In the genomic region with DNA sequence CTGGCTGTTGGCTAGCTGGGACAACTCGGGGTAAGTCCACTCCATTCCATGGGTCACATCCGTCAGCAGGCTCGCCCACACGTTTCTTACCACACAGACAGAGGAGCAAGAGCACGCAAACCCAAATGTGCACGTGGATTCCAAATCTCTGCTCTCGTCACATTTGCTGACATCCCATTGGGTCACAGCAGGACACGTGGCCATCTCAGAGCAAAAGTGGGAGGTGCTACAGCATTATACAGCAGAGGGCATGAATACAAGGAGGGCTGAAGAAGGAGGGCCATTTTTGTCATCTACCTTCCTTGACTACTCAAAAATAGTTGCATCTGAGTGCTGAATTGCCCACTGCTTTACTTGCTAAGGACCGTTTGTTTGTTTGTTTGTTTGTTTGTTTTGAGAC, we compare ENCODE assay signal across 18 cellular contexts.
DNase-seq lines count a peak whose midpoint lies in the region; ATAC-seq, FAIRE-seq and TF ChIP-seq lines count a peak whose summit lies in the region.
"Had no signal": no experiment of that assay in that cellular context is flagged by ENCODE, and none has a peak within 500 bp of the region (broad histone marks: within the 10 kb centered on the region; RNA-seq: fewer than 3 reads in every experiment).

No MANE protein-coding gene starts in this region.

- H3K4ac ChIP-seq in neuronal stem cell (ENCODE audit: low read length), result no peak overlapping the region

- no peak overlapping the region for H3K4me3 ChIP-seq in HepG2 (replicated peaks in 1 of 3; ENCODE audit: insufficient read depth in 1 of 3, low read depth in 2 of 3, low read length in 3 of 3)
- no peak overlapping the region for H3K4me3 ChIP-seq in right lobe of liver
- no peak overlapping the region for H3K4me3 ChIP-seq in GM12878
- H3K4me3 ChIP-seq in neuronal stem cell (ENCODE audit: low read length in 2 of 2), result peak overlapping the region in 1 of 2 donors; percentile 56
- no peak overlapping the region for H3K4me3 ChIP-seq in stomach

- no peak overlapping the region for H2AK5ac ChIP-seq in neuronal stem cell (ENCODE audit: low read depth, low read length)

- peak overlapping the region; percentile 5 for H3K18ac ChIP-seq in neuronal stem cell (ENCODE audit: low read length)

- ATAC-seq in HepG2 (no peak), right lobe of liver (no peak), GM12878 (no peak), GM21723 (IDR thresholded peaks at IDR 0.05; ENCODE audit: unreplicated experiment) (no peak)
- ATAC-seq: CD8-positive, alpha-beta T cell had no signal

- no peak overlapping the region for H2BK120ac ChIP-seq in neuronal stem cell (ENCODE audit: low read depth, low read length)

- no peak overlapping the region for H3K23ac ChIP-seq in neuronal stem cell (ENCODE audit: low read depth, low read length, poor library complexity)

- TF ChIP-seq EP300 in HepG2 (IDR thresholded peaks at IDR 0.05; ENCODE audit: low read depth in 2 of 2, low read length in 2 of 2), result no peak
- no peak for TF ChIP-seq EP300 in HepG2 (CRISPR knock-in tag; IDR thresholded peaks at IDR 0.05; ENCODE audit: borderline replicate concordance)
- TF ChIP-seq EP300 in GM12878 (IDR thresholded peaks at IDR 0.05; ENCODE audit: borderline replicate concordance in 1 of 2, control insufficient read depth in 1 of 2, low read depth in 2 of 2, low read length in 2 of 2), result no peak
- TF ChIP-seq EP300 in stomach (IDR thresholded peaks at IDR 0.05), result no peak

- H3K9me3 ChIP-seq in HepG2 (ENCODE audit: low read length) (no peaks in the 10 kb centered on the region), right lobe of liver (no peaks in the 10 kb centered on the region), GM12878 (replicated peaks; ENCODE audit: control insufficient read depth, insufficient read depth, low read length) (no peaks in the 10 kb centered on the region), neuronal stem cell (replicated peaks in 1 of 2; ENCODE audit: control insufficient read depth in 2 of 2, insufficient read depth in 1 of 2, low read depth in 1 of 2, low read length in 2 of 2) (no peaks in the 10 kb centered on the region), stomach (no peaks in the 10 kb centered on the region)

- TF ChIP-seq POLR2A in HepG2 (IDR thresholded peaks at IDR 0.05; ENCODE audit: insufficient read depth in 1 of 2, low read depth in 2 of 2, low read length in 2 of 2) (no peak), right lobe of liver (IDR thresholded peaks at IDR 0.05) (no peak), GM12878 (IDR thresholded peaks at IDR 0.05; ENCODE audit: low read depth, low read length) (no peak), stomach (IDR thresholded peaks at IDR 0.05) (no peak)

- no TSS peak for BruUV-seq in HepG2 (replicated peaks; lab: Mats Ljungman, UMichigan)
- no TSS peak for BruUV-seq in GM12878 (replicated peaks; lab: Mats Ljungman, UMichigan)

- no peak overlapping the region for H4K91ac ChIP-seq in neuronal stem cell (ENCODE audit: low read depth, low read length, poor library complexity)

- POLR2A ChIA-PET in HepG2 (lab: Yijun Ruan, JAX) (no interaction called here), GM12878 (lab: Charles Lee) (no interaction called here)

- TF ChIP-seq RAD21 in HepG2 (CRISPR knock-in tag; IDR thresholded peaks at IDR 0.05) (no peak), GM12878 (IDR thresholded peaks at IDR 0.05; ENCODE audit: insufficient read depth, low read depth, low read length) (no peak)

- CTCF ChIA-PET in HepG2 (lab: Yijun Ruan, JAX; ENCODE audit: low intra/inter-chr PET ratio, low total read pairs) (no interaction called here), GM12878 (lab: Yijun Ruan, JAX) (no interaction called here)

- H4K20me1 ChIP-seq in HepG2 (ENCODE audit: insufficient read depth, low read length), result no peaks in the 10 kb centered on the region
- H4K20me1 ChIP-seq in GM12878 (ENCODE audit: control insufficient read depth, insufficient read depth), result no peaks in the 10 kb centered on the region

- RAD21 ChIA-PET in GM12878 (lab: Charles Lee; ENCODE audit: unreplicated experiment), result no interaction called here

- H2BK12ac ChIP-seq in neuronal stem cell (ENCODE audit: low read length), result no peak overlapping the region

- TF ChIP-seq CTCF in HepG2 (CRISPR knock-in tag; IDR thresholded peaks at IDR 0.05) (no peak), right lobe of liver (IDR thresholded peaks at IDR 0.05) (no peak), GM12878 (IDR thresholded peaks at IDR 0.05 in 2 of 3, conservative IDR thresholded peaks at IDR 0.05 in 1 of 3; ENCODE audit: control insufficient read depth in 2 of 3, extremely low read depth in 1 of 3, insufficient read depth in 1 of 3, low read depth in 3 of 3, low read length in 3 of 3) (no peak), stomach (IDR thresholded peaks at IDR 0.05) (no peak)

- no peaks in the 10 kb centered on the region for H3K4me1 ChIP-seq in HepG2 (ENCODE audit: insufficient read depth, low read length)
- H3K4me1 ChIP-seq in right lobe of liver, result no peaks in the 10 kb centered on the region
- H3K4me1 ChIP-seq in GM12878 (ENCODE audit: control insufficient read depth, insufficient read depth, low read length), result no peaks in the 10 kb centered on the region
- no peaks in the 10 kb centered on the region for H3K4me1 ChIP-seq in neuronal stem cell (ENCODE audit: control insufficient read depth in 2 of 2, insufficient read depth in 1 of 2, low read depth in 1 of 2, low read length in 2 of 2)
- H3K4me1 ChIP-seq in stomach, result no peaks in the 10 kb centered on the region

- H3K36me3 ChIP-seq in HepG2 (replicated peaks in 1 of 2; ENCODE audit: control insufficient read depth in 1 of 2, insufficient read depth in 2 of 2, low read length in 2 of 2), result no peaks in the 10 kb centered on the region
- H3K36me3 ChIP-seq in right lobe of liver, result no peaks in the 10 kb centered on the region
- H3K36me3 ChIP-seq in GM12878 (ENCODE audit: control insufficient read depth in 2 of 2, insufficient read depth in 2 of 2, low read length in 1 of 2), result no peaks in the 10 kb centered on the region
- no peaks in the 10 kb centered on the region for H3K36me3 ChIP-seq in neuronal stem cell (replicated peaks in 1 of 2; ENCODE audit: control insufficient read depth in 2 of 2, insufficient read depth in 2 of 2, low read length in 2 of 2)
- no peaks in the 10 kb centered on the region for H3K36me3 ChIP-seq in stomach

- no peak overlapping the region for H2AFZ ChIP-seq in HepG2 (ENCODE audit: low read length)
- no peak overlapping the region for H2AFZ ChIP-seq in GM12878 (ENCODE audit: control insufficient read depth, low read depth, low read length)
- no peak overlapping the region for H2AFZ ChIP-seq in neuronal stem cell (ENCODE audit: low read length)

- FAIRE-seq in HepG2 (lab: Jason Lieb, UNC) (no peak), GM12878 (lab: Jason Lieb, UNC) (no peak)
- FAIRE-seq: D721Med, G401.6, GM19239, H54 had no signal

- no peak overlapping the region for H3K9ac ChIP-seq in HepG2 (ENCODE audit: insufficient read depth, low read depth, low read length)
- no peak overlapping the region for H3K9ac ChIP-seq in GM12878 (ENCODE audit: control insufficient read depth, insufficient read depth, low read length)
- H3K9ac ChIP-seq in neuronal stem cell (ENCODE audit: low read depth, low read length, poor library complexity), result no peak overlapping the region

- DNase-seq in HepG2 (ENCODE audit: low spot score) (no peak), right lobe of liver (no peak), GM12878 (ENCODE audit: low read depth, low spot score) (no peak), neuronal stem cell (ENCODE audit: low spot score) (no peak), NCI-H128 (lab: John Stamatoyannopoulos, UW; ENCODE audit: unreplicated experiment) (no peak), stomach (no peak)
- DNase-seq: CD8-positive, alpha-beta T cell; COR-L47; DMS153; DMS79 treated with DMSO at 0.1 percent for 48 hours; EL had no signal

- H3K27ac ChIP-seq in HepG2 (ENCODE audit: extremely low read length, insufficient read depth, low read length) (no peak overlapping the region), right lobe of liver (no peak overlapping the region), GM12878 (ENCODE audit: control insufficient read depth, insufficient read depth) (no peak overlapping the region), neuronal stem cell (replicated peaks; ENCODE audit: low read length) (no peak overlapping the region), stomach (no peak overlapping the region)
- H3K27ac ChIP-seq: 22Rv1, HL-60 had no signal

- no peak overlapping the region for H4K8ac ChIP-seq in neuronal stem cell (ENCODE audit: low read depth, low read length)

- no peak overlapping the region for H3K14ac ChIP-seq in neuronal stem cell (ENCODE audit: low read length)

- no peaks in the 10 kb centered on the region for H3K79me2 ChIP-seq in HepG2 (ENCODE audit: insufficient read depth, low read length)
- no peaks in the 10 kb centered on the region for H3K79me2 ChIP-seq in GM12878 (ENCODE audit: control insufficient read depth, insufficient read depth, low read length)

- no peak overlapping the region for H2BK15ac ChIP-seq in neuronal stem cell (ENCODE audit: low read length)

- H3K27me3 ChIP-seq in HepG2 (ENCODE audit: control insufficient read depth in 1 of 2, insufficient read depth in 2 of 2, low read length in 2 of 2), result peaks cover 0 to 7% of the 10 kb centered on the region in 2 experiments; a peak in 2 of 5 replicates
- H3K27me3 ChIP-seq in right lobe of liver, result no peaks in the 10 kb centered on the region
- H3K27me3 ChIP-seq in GM12878 (replicated peaks in 1 of 2; ENCODE audit: control insufficient read depth in 2 of 2, insufficient read depth in 2 of 2, low read length in 1 of 2), result no peaks in the 10 kb centered on the region
- no peaks in the 10 kb centered on the region for H3K27me3 ChIP-seq in neuronal stem cell (ENCODE audit: control insufficient read depth in 3 of 3, insufficient read depth in 3 of 3, low read depth in 1 of 3, low read length in 3 of 3)
- H3K27me3 ChIP-seq in stomach, result no peaks in the 10 kb centered on the region

- intact Hi-C loops in HepG2 (cut with micrococcal nuclease; ENCODE audit: unreplicated experiment) (no loop called here), right lobe of liver (cut with DNase I) (no loop called here), GM12878 (cut with micrococcal nuclease; ENCODE audit: unreplicated experiment) (no loop called here), stomach (cut with DNase I; ENCODE audit: low total_unique reads) (no loop called here)

- no peaks in the 10 kb centered on the region for H3K79me1 ChIP-seq in neuronal stem cell (ENCODE audit: low read depth, low read length)

- in situ Hi-C loops in HepG2 (cut with HindIII; ENCODE audit: extremely low pct_ligation_motif_present, low pct_unique_long_range_greater_than_20kb) (no loop called here), GM12878 (cut with MboI) (no loop called here)

- WGBS in HepG2 (ENCODE audit: low lambda C conversion rate), result 41% methylated on average over 9 of the region's 9 CpGs
- WGBS in right lobe of liver (ENCODE audit: insufficient coverage, low coverage, low lambda C conversion rate, missing lambda C conversion rate), result 67% methylated on average over 6 of the region's 9 CpGs
- WGBS in GM12878 (ENCODE audit: insufficient coverage, insufficient replicate concordance, low lambda C conversion rate, missing lambda C conversion rate), result 51% methylated on average over 9 of the region's 9 CpGs
- WGBS in neuronal stem cell (ENCODE audit: extremely low coverage in 2 of 2, insufficient read length in 2 of 2, insufficient replicate concordance in 1 of 2), 2 donors, result no CpG with 5 or more reads among the region's 9 CpGs
- 72 to 85% (median 75%) methylated on average over 9 of the region's 9 CpGs for WGBS in stomach, 5 donors

- H3K4me2 ChIP-seq in HepG2 (ENCODE audit: low read depth, low read length) (no peak overlapping the region), GM12878 (ENCODE audit: control insufficient read depth, insufficient read depth) (no peak overlapping the region), neuronal stem cell (ENCODE audit: insufficient read depth, low read length, poor library complexity, severe bottlenecking) (no peak overlapping the region)

- SMC1A ChIA-PET in GM12878 (lab: Charles Lee; ENCODE audit: uncharacterized antibody, unreplicated experiment), result no interaction called here

- H2BK5ac ChIP-seq in neuronal stem cell (ENCODE audit: low read length), result no peak overlapping the region
